Comparison of ENCODE assay signal across 2 cellular contexts in the genomic region with DNA sequence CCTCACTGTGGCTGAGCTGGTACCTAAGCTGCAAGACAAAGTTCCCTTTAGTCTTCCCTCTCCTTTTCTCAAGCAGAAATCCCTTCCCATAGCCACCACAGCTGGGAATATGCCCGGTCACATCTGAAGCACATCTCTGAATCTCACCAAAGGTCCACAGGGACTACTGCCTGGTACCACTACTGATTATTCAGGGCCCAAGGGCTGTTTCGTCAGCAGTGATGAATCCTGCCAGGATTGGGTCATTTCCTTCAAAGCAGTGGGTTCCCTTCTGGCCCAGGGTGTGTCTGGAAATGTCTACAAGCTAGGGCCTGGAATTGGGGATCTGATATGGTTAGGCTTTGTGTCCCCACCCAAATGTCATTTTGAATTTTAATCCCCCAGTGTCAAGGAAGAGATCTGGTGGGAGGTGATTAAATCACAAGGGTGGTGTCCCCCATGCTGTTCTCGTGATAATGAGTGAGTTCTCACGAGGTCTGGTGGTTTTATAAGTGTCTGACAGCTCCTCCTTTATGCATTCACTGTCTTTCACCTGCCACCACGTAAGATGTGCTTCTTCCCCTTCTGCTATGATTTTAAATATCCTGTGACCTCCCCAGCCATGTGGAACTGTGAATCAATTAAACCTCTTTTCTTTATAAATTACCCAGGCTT.
TF ChIP-seq lines count a peak whose summit lies in the region.

No MANE protein-coding gene starts in this region.

TF ChIP-seq in IMR-90, 13 proteins besides CTCF, POLR2A, EP300 and RAD21:
- TF ChIP-seq, protein P1, sequence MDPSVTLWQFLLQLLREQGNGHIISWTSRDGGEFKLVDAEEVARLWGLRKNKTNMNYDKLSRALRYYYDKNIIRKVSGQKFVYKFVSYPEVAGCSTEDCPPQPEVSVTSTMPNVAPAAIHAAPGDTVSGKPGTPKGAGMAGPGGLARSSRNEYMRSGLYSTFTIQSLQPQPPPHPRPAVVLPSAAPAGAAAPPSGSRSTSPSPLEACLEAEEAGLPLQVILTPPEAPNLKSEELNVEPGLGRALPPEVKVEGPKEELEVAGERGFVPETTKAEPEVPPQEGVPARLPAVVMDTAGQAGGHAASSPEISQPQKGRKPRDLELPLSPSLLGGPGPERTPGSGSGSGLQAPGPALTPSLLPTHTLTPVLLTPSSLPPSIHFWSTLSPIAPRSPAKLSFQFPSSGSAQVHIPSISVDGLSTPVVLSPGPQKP (IDR thresholded peaks at IDR 0.05; ENCODE audit: borderline replicate concordance, low read depth, low read length), result no peak
- TF ChIP-seq CEBPB (IDR thresholded peaks at IDR 0.05; ENCODE audit: low read depth, low read length), result no peak
- no peak for TF ChIP-seq MAFK (IDR thresholded peaks at IDR 0.05; ENCODE audit: low read depth, low read length)
- no peak for TF ChIP-seq MXI1 (IDR thresholded peaks at IDR 0.05; ENCODE audit: borderline replicate concordance, low read depth, low read length)
- no peak for TF ChIP-seq BHLHE40 (IDR thresholded peaks at IDR 0.05; ENCODE audit: low read depth, low read length)
- no peak for TF ChIP-seq FOS (IDR thresholded peaks at IDR 0.05; ENCODE audit: low read depth, low read length)
- TF ChIP-seq RCOR1 (IDR thresholded peaks at IDR 0.05; ENCODE audit: insufficient replicate concordance, low read length), result no peak
- no peak for TF ChIP-seq RFX5 (IDR thresholded peaks at IDR 0.05; ENCODE audit: low read depth, low read length)
- TF ChIP-seq NFE2L2 (IDR thresholded peaks at IDR 0.05; ENCODE audit: low read depth, low read length), result no peak
- TF ChIP-seq CHD1 (IDR thresholded peaks at IDR 0.05; ENCODE audit: low read depth, low read length), result no peak
- TF ChIP-seq MAZ (IDR thresholded peaks at IDR 0.05; ENCODE audit: borderline replicate concordance, low read depth, low read length), result no peak
- TF ChIP-seq SMC3 (IDR thresholded peaks at IDR 0.05; ENCODE audit: low read depth, low read length), result no peak
- TF ChIP-seq, protein P2, sequence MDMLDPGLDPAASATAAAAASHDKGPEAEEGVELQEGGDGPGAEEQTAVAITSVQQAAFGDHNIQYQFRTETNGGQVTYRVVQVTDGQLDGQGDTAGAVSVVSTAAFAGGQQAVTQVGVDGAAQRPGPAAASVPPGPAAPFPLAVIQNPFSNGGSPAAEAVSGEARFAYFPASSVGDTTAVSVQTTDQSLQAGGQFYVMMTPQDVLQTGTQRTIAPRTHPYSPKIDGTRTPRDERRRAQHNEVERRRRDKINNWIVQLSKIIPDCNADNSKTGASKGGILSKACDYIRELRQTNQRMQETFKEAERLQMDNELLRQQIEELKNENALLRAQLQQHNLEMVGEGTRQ (IDR thresholded peaks at IDR 0.05; ENCODE audit: low read depth, low read length), result no peak

TF ChIP-seq in K562, 482 proteins besides CTCF, POLR2A, EP300 and RAD21:
- TF ChIP-seq ZNF780A (CRISPR knock-in tag; IDR thresholded peaks at IDR 0.05) (no peak), ETV5 (CRISPR knock-in tag; IDR thresholded peaks at IDR 0.05; ENCODE audit: low read depth) (no peak), HNRNPLL (IDR thresholded peaks at IDR 0.05; ENCODE audit: low read depth, low read length, poor library complexity, severe bottlenecking) (no peak), CHD2 (IDR thresholded peaks at IDR 0.05; ENCODE audit: low read depth, low read length) (peak; percentile 51; the same call in 1 of the 2 replicates), RFX7 (CRISPR knock-in tag; IDR thresholded peaks at IDR 0.05) (no peak), IFI16 (CRISPR knock-in tag; IDR thresholded peaks at IDR 0.05) (no peak)
